ENCODE assay signal across 1 cellular context in genomic region chrX:48920713-48921104, GRCh38.
TF ChIP-seq lines count a peak whose summit lies in the region.

No MANE protein-coding gene starts in this region.

TF ChIP-seq in GM23338, 12 proteins besides CTCF, POLR2A, EP300 and RAD21:
- no peak for TF ChIP-seq ETS1 (IDR thresholded peaks at IDR 0.05)
- TF ChIP-seq ZNF462 (CRISPR knock-in tag; IDR thresholded peaks at IDR 0.05) = no peak
- TF ChIP-seq ZNF114 (CRISPR knock-in tag; IDR thresholded peaks at IDR 0.05) = no peak
- no peak for TF ChIP-seq REST (IDR thresholded peaks at IDR 0.05; ENCODE audit: unreplicated experiment)
- TF ChIP-seq STAT1 (IDR thresholded peaks at IDR 0.05; ENCODE audit: unreplicated experiment) = no peak
- no peak for TF ChIP-seq ZNF331 (CRISPR knock-in tag; IDR thresholded peaks at IDR 0.05; ENCODE audit: low read depth)
- TF ChIP-seq EZH2 (IDR thresholded peaks at IDR 0.05; ENCODE audit: low read depth, unreplicated experiment) = no peak
- TF ChIP-seq EZH2phosphoT487 (IDR thresholded peaks at IDR 0.05; ENCODE audit: unreplicated experiment) = no peak
- no peak for TF ChIP-seq NANOG (IDR thresholded peaks at IDR 0.05; ENCODE audit: borderline replicate concordance)
- TF ChIP-seq CREB1 (CRISPR knock-in tag; IDR thresholded peaks at IDR 0.05; ENCODE audit: low read depth) = no peak
- no peak for TF ChIP-seq JUNB (IDR thresholded peaks at IDR 0.05; ENCODE audit: unreplicated experiment)
- TF ChIP-seq POLR2AphosphoS5 (IDR thresholded peaks at IDR 0.05; ENCODE audit: low read depth) = no peak
TF ChIP-seq in GM23338: peak in this region for 0.
